23 cellular contexts compared by ENCODE assay signal in the genomic region with DNA sequence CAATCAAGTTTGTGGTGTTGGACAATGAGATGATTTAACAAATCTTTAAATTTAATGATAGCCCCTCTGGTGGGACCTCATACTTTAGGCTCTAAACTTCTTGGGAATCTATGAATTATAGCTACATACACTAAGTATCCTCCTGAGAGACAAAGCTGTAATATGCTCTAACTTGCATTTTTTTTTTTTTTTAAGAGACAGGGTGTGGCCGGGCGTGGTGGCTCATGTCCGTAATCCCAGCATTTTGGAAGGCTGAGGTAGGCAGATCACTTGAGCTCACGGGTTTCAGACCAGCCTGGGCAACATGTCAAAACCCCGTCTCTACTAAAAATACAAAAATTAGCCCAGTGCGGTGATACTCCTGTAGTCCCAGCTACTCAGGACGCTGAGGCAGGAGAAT. TPM values are rescaled to one million over a fixed set of nuclear protein-coding genes. Genes with fewer than 3 reads are reported as not detected.
A peak's percentile ranks its signal among the peaks of the same experiment; 100 is the strongest.
DNase-seq lines count a peak whose midpoint lies in the region; ATAC-seq and TF ChIP-seq lines count a peak whose summit lies in the region.
"Had no signal": no experiment of that assay in that cellular context is flagged by ENCODE, and none has a peak within 500 bp of the region (broad histone marks: within the 10 kb centered on the region; RNA-seq: fewer than 3 reads in every experiment).

No MANE protein-coding gene starts in this region.

- no peaks in the 10 kb centered on the region for H3K36me3 ChIP-seq in mucosa of descending colon (ENCODE audit: low read depth)
- no peaks in the 10 kb centered on the region for H3K36me3 ChIP-seq in Karpas-422 (ENCODE audit: insufficient read depth, low read length)
- H3K36me3 ChIP-seq: BE2C had no signal

- intact Hi-C loops in mucosa of descending colon (cut with DNase I, micrococcal nuclease), result no loop called here

- H3K9me3 ChIP-seq in mucosa of descending colon (no peaks in the 10 kb centered on the region), Karpas-422 (ENCODE audit: low read length) (no peaks in the 10 kb centered on the region)
- H3K9me3 ChIP-seq: BE2C, BLaER1 had no signal

- peak; percentile 81 for ATAC-seq in esophagus mucosa
- peak; percentile 52 for ATAC-seq in mucosa of descending colon
- ATAC-seq in GM19463 (IDR thresholded peaks at IDR 0.05; ENCODE audit: unreplicated experiment), result no peak
- ATAC-seq in HG02571 (IDR thresholded peaks at IDR 0.05; ENCODE audit: unreplicated experiment), result no peak
- ATAC-seq: GM12878 had no signal

- no peaks in the 10 kb centered on the region for H3K27me3 ChIP-seq in Karpas-422 (ENCODE audit: low read length)
- H3K27me3 ChIP-seq: BLaER1 had no signal

- POLR2A ChIA-PET in RWPE1 (lab: Yijun Ruan, JAX; ENCODE audit: low non-redundant PET), result no interaction called here

- no peak overlapping the region for H3K4me3 ChIP-seq in mucosa of descending colon
- H3K4me3 ChIP-seq in Karpas-422 (ENCODE audit: low read length), result no peak overlapping the region
- H3K4me3 ChIP-seq: BLaER1, GM12878 had no signal

- H3K9me2 ChIP-seq in Karpas-422 (replicated peaks; ENCODE audit: insufficient read depth, low read length), result no peaks in the 10 kb centered on the region

- no peaks in the 10 kb centered on the region for H3K79me2 ChIP-seq in Karpas-422 (ENCODE audit: low read length)

- no peak overlapping the region for H3K4me2 ChIP-seq in Karpas-422 (ENCODE audit: low read depth, low read length, poor library complexity, severe bottlenecking)
- H3K4me2 ChIP-seq: BLaER1 had no signal

- no peak overlapping the region for H2AFZ ChIP-seq in Karpas-422 (ENCODE audit: low read length)

- peak overlapping the region; percentile 59 for H3K27ac ChIP-seq in RWPE1
- H3K27ac ChIP-seq in Karpas-422 (ENCODE audit: low read length), result no peak overlapping the region
- H3K27ac ChIP-seq: BLaER1 had no signal

- DNase-seq in RWPE1 (ENCODE audit: low spot score), result no peak
- DNase-seq in mucosa of descending colon, result no peak
- DNase-seq in Karpas-422, result no peak
- DNase-seq: 8988T; ACHN; BE2C; C1 segment of cervical spinal cord; CD4-positive, alpha-beta memory T cell; CD4-positive, CD25-positive, alpha-beta regulatory T cell; CD8-positive, alpha-beta memory T cell; COR-L47; DMS 273 treated with DMSO at 0.1 percent for 48 hours; DMS153; DMS53; DMS79; DND-41; EL; GDM1 had no signal

- H4K20me1 ChIP-seq in Karpas-422 (ENCODE audit: insufficient read depth, low read depth, low read length), result no peaks in the 10 kb centered on the region
- H4K20me1 ChIP-seq: BLaER1 had no signal

- CTCF ChIA-PET in RWPE1 (lab: Yijun Ruan, JAX), result no interaction called here

- H3K4me1 ChIP-seq in mucosa of descending colon (ENCODE audit: low read depth), result no peaks in the 10 kb centered on the region
- no peaks in the 10 kb centered on the region for H3K4me1 ChIP-seq in Karpas-422 (ENCODE audit: low read length)
- H3K4me1 ChIP-seq: BE2C, BLaER1 had no signal

- TF ChIP-seq CTCF in RWPE1 (conservative IDR thresholded peaks at IDR 0.05; ENCODE audit: low read depth), result no peak
- no peak for TF ChIP-seq CTCF in mucosa of descending colon (IDR thresholded peaks at IDR 0.05)

- no peak overlapping the region for H3K9ac ChIP-seq in Karpas-422 (ENCODE audit: low read length)
- H3K9ac ChIP-seq: BLaER1 had no signal

RNA-seq across cellular contexts. Expression of gene COQ2, which starts 23.3 kb away (rescaled TPM):
- total RNA-seq in esophagus mucosa (16.7 TPM), mucosa of descending colon (10 to 100 TPM; 12.5 to 21.6 (median 18.1) TPM)
- 1.2 and 3.6 TPM in 2 replicates for total RNA-seq in Karpas-422 (2014; rRNA removed; shearing (Covaris generic); ENCODE audit: low replicate concordance)

RNA-seq across cellular contexts. Expression of gene HPSE, which starts 26.7 kb away (rescaled TPM):
- total RNA-seq in esophagus mucosa (15.4 TPM), mucosa of descending colon (10 to 100 TPM in 2 of 3 donors, 1 to 10 TPM in 1; 6.9 to 17.2 (median 14.0) TPM)
- total RNA-seq in Karpas-422 (2014; rRNA removed; shearing (Covaris generic); ENCODE audit: low replicate concordance), result 0.11 and 0.15 TPM in 2 replicates

Comparison
In these comparisons a context has a peak if more than half of its experiments do, and no peak if none do; other contexts are left out.
1. ATAC-seq: peak in esophagus mucosa (single experiment) and mucosa of descending colon (single experiment); none in GM19463 (single experiment) and HG02571 (single experiment).